ENCODE assay signal across 2 cellular contexts in genomic region chr3:20110826-20111225, GRCh38.
A peak's percentile ranks its signal among the peaks of the same experiment; 100 is the strongest.
TF ChIP-seq lines count a peak whose summit lies in the region.

No MANE protein-coding gene starts in this region.

TF ChIP-seq in HepG2, 621 proteins besides CTCF, POLR2A, EP300 and RAD21:
- peak; percentile 46 to 79; a peak in 3 of 4 replicates for TF ChIP-seq MAFK (conservative IDR thresholded peaks at IDR 0.05 in 1 of 2, IDR thresholded peaks at IDR 0.05 in 1 of 2; ENCODE audit: low read length in 2 of 2)
- TF ChIP-seq MAFF (IDR thresholded peaks at IDR 0.05; ENCODE audit: low read depth, low read length): peak; percentile 66
- TF ChIP-seq ZBTB49 (CRISPR knock-in tag; IDR thresholded peaks at IDR 0.05; ENCODE audit: borderline replicate concordance): no peak

TF ChIP-seq in IMR-90, 13 proteins besides CTCF, POLR2A, EP300 and RAD21:
- peak; percentile 75 for TF ChIP-seq MAFK (IDR thresholded peaks at IDR 0.05; ENCODE audit: low read depth, low read length)
- TF ChIP-seq FOS (IDR thresholded peaks at IDR 0.05; ENCODE audit: low read depth, low read length): no peak
